In genomic region chr2:201228271-201228911, GRCh38 we compare ENCODE assay signal across 1 cellular context.
A peak's percentile ranks its signal among the peaks of the same experiment; 100 is the strongest.
TF ChIP-seq lines count a peak whose summit lies in the region.

No MANE protein-coding gene starts in this region.

TF ChIP-seq in K562, 482 proteins besides CTCF, POLR2A, EP300 and RAD21 (continued from another document):
- TF ChIP-seq GTF2F1 (IDR thresholded peaks at IDR 0.05; ENCODE audit: low read depth, low read length) (no peak), ZNF778 (CRISPR knock-in tag; IDR thresholded peaks at IDR 0.05) (no peak), ADNP (tag; IDR thresholded peaks at IDR 0.05) (peak; percentile 77), MTA2 (IDR thresholded peaks at IDR 0.05; ENCODE audit: low read depth) (no peak), TRIM24 (IDR thresholded peaks at IDR 0.05) (no peak), ZNF518B (CRISPR knock-in tag; IDR thresholded peaks at IDR 0.05) (no peak), GTF2E2 (tag; IDR thresholded peaks at IDR 0.05) (no peak), SAFB2 (IDR thresholded peaks at IDR 0.05; ENCODE audit: borderline replicate concordance, low read depth, low read length, severe bottlenecking) (no peak), PTRF (tag; IDR thresholded peaks at IDR 0.05) (no peak), SIN3A (IDR thresholded peaks at IDR 0.05; ENCODE audit: borderline replicate concordance in 2 of 2, control insufficient read depth in 1 of 2, low read depth in 2 of 2, low read length in 2 of 2) (no peak), SAP30 (IDR thresholded peaks at IDR 0.05; ENCODE audit: borderline replicate concordance, insufficient read depth, low read depth, low read length, poor library complexity, severe bottlenecking) (no peak), CHD4 (IDR thresholded peaks at IDR 0.05; ENCODE audit: insufficient read depth, insufficient replicate concordance, low read depth, low read length, poor library complexity, severe bottlenecking) (peak; percentile 42), RBM25 (IDR thresholded peaks at IDR 0.05; ENCODE audit: low read depth, low read length, severe bottlenecking) (peak; percentile 86), RUNX1 (IDR thresholded peaks at IDR 0.05; ENCODE audit: low read depth) (no peak), ZNF699 (CRISPR knock-in tag; IDR thresholded peaks at IDR 0.05; ENCODE audit: insufficient replicate concordance) (no peak)
